8 cellular contexts compared by ENCODE assay signal in genomic region chr1:207751790-207752455, GRCh38.
DNase-seq lines count a peak whose midpoint lies in the region; FAIRE-seq and TF ChIP-seq lines count a peak whose summit lies in the region.

Gene CD46, plus strand, starts transcription at chr1:207752054. Its CDS starts 159 bp downstream, at chr1:207752213.

- peak within 1 kb of the TSS; percentile 86 for H3K9ac ChIP-seq in Loucy (ENCODE audit: low read depth, low read length, poor library complexity, severe bottlenecking)

- H3K36me3 Mint-ChIP-seq in nephron (ENCODE audit: low read depth), result peaks cover 10% of the 10 kb centered on the region
- H3K36me3 Mint-ChIP-seq in stimulated activated naive CD8-positive, alpha-beta T cell treated with anti-CD3 and anti-CD28 coated beads, Interleukin-15, Interleukin-2, amounts not matched to agents 100 ng/mL and 50 ng/mL, for 24 hours (ENCODE audit: low read depth), result peaks cover 12% of the 10 kb centered on the region

- peaks cover 5% of the 10 kb centered on the region for H3K27me3 ChIP-seq in Loucy (ENCODE audit: insufficient read depth, low read length, poor library complexity, severe bottlenecking)

- peak; percentile 96 for DNase-seq in EL
- DNase-seq in H54 (ENCODE audit: insufficient read length, low spot score), result peak; percentile 88
- DNase-seq in activated T-helper 9 cell treated with anti-CD3 and anti-CD28 coated beads, Interleukin-2, amount 50 U/mL, for 16 hours (ENCODE audit: low read depth), result peak; percentile 92
- DNase-seq in fibroblast of pulmonary artery (ENCODE audit: low read depth), result peak; percentile 91

- peaks cover 49% of the 10 kb centered on the region for H4K20me1 ChIP-seq in Loucy (ENCODE audit: insufficient read depth, low read length, poor library complexity, severe bottlenecking)

- peaks cover 69% of the 10 kb centered on the region for H3K4me1 ChIP-seq in Loucy (ENCODE audit: insufficient read depth, low read length, poor library complexity, severe bottlenecking)

- H2AFZ ChIP-seq in Loucy (ENCODE audit: low read length), result peak within 1 kb of the TSS; percentile 93

- H3K9me2 ChIP-seq in Loucy (replicated peaks; ENCODE audit: low read depth, low read length), result no peaks in the 10 kb centered on the region

- peaks cover 58% of the 10 kb centered on the region for H3K4me1 Mint-ChIP-seq in nephron
- H3K4me1 Mint-ChIP-seq in stimulated activated naive CD8-positive, alpha-beta T cell treated with anti-CD3 and anti-CD28 coated beads, Interleukin-15, Interleukin-2, amounts not matched to agents 100 ng/mL and 50 ng/mL, for 24 hours (ENCODE audit: low read depth), result peaks cover 71% of the 10 kb centered on the region

- H3K27me3 Mint-ChIP-seq in nephron (ENCODE audit: low read depth), result no peaks in the 10 kb centered on the region
- no peaks in the 10 kb centered on the region for H3K27me3 Mint-ChIP-seq in stimulated activated naive CD8-positive, alpha-beta T cell treated with anti-CD3 and anti-CD28 coated beads, Interleukin-15, Interleukin-2, amounts not matched to agents 100 ng/mL and 50 ng/mL, for 24 hours

- no peaks in the 10 kb centered on the region for H3K9me3 ChIP-seq in Loucy (ENCODE audit: insufficient read depth, low read depth, low read length)

- peaks cover 64% of the 10 kb centered on the region for H3K79me2 ChIP-seq in Loucy (ENCODE audit: insufficient read depth, low read length)

- H3F3A ChIP-seq in Loucy (ENCODE audit: low read depth), result no peaks in the 10 kb centered on the region

- peak within 1 kb of the TSS; percentile 92 for H3K4me3 ChIP-seq in Loucy (ENCODE audit: low read length, poor library complexity, severe bottlenecking)
- H3K4me3 ChIP-seq in fibroblast of pulmonary artery (replicated peaks; ENCODE audit: low read depth, low read length), result peak within 1 kb of the TSS; percentile 95

- peak within 1 kb of the TSS; percentile 98 to 99 (median 98) for H3K27ac Mint-ChIP-seq in nephron
- H3K27ac Mint-ChIP-seq in stimulated activated naive CD8-positive, alpha-beta T cell treated with anti-CD3 and anti-CD28 coated beads, Interleukin-15, Interleukin-2, amounts not matched to agents 100 ng/mL and 50 ng/mL, for 24 hours, result peak within 1 kb of the TSS; percentile 98

- TF ChIP-seq CTCF in Loucy (conservative IDR thresholded peaks at IDR 0.05; ENCODE audit: low read length) (no peak), fibroblast of pulmonary artery (IDR thresholded peaks at IDR 0.05; ENCODE audit: low read length, missing control alignments) (no peak), nephron (IDR thresholded peaks at IDR 0.05; ENCODE audit: unreplicated experiment in 3 of 3) (no peak)

- H3K9me3 Mint-ChIP-seq in nephron, result no peaks in the 10 kb centered on the region
- H3K9me3 Mint-ChIP-seq in stimulated activated naive CD8-positive, alpha-beta T cell treated with anti-CD3 and anti-CD28 coated beads, Interleukin-15, Interleukin-2, amounts not matched to agents 100 ng/mL and 50 ng/mL, for 24 hours, result no peaks in the 10 kb centered on the region

- peak within 1 kb of the TSS; percentile 96 for H3K4me2 ChIP-seq in Loucy (ENCODE audit: low read depth, low read length, poor library complexity, severe bottlenecking)

- peak; percentile 45 for FAIRE-seq in H54 (lab: Jason Lieb, UNC)

- peak within 1 kb of the TSS; percentile 99 for H3K4me3 Mint-ChIP-seq in nephron
- H3K4me3 Mint-ChIP-seq in stimulated activated naive CD8-positive, alpha-beta T cell treated with anti-CD3 and anti-CD28 coated beads, Interleukin-15, Interleukin-2, amounts not matched to agents 100 ng/mL and 50 ng/mL, for 24 hours, result peak within 1 kb of the TSS; percentile 96

- peak; percentile 68 for TF ChIP-seq POLR2A in H54 (IDR thresholded peaks at IDR 0.05; ENCODE audit: low read depth, low read length)
- TF ChIP-seq POLR2A in Raji (IDR thresholded peaks at IDR 0.05; ENCODE audit: insufficient read depth, low read depth, low read length), result peak; percentile 92

- H3K36me3 ChIP-seq in Loucy (ENCODE audit: insufficient read depth, low read length), result peaks cover 2% of the 10 kb centered on the region

Comparison
In these comparisons a context has a peak if more than half of its experiments do, and no peak if none do; other contexts are left out.
1. Peak in every context shown above with its lines: DNase-seq and H3K4me3 ChIP-seq.